14 cellular contexts compared by ENCODE assay signal in genomic region chr5:172642511-172642910, GRCh38. TPM values are rescaled to one million over a fixed set of nuclear protein-coding genes. Genes with fewer than 3 reads are reported as not detected.
DNase-seq lines count a peak whose midpoint lies in the region; ATAC-seq, FAIRE-seq and TF ChIP-seq lines count a peak whose summit lies in the region.
"Had no signal": no experiment of that assay in that cellular context is flagged by ENCODE, and none has a peak within 500 bp of the region (broad histone marks: within the 10 kb centered on the region; RNA-seq: fewer than 3 reads in every experiment).

No MANE protein-coding gene starts in this region.

- FAIRE-seq in HTR-8/SVneo (lab: Jason Lieb, UNC), result no peak
- FAIRE-seq: GM12891, H1 had no signal

- in situ Hi-C loops in transverse colon (cut with MboI; ENCODE audit: low pct_ligation_motif_present in 1 of 4, low pct_unique_long_range_greater_than_20kb in 1 of 4, low sequenced_read_pairs in 3 of 4), result no loop called here

- H3K4me3 ChIP-seq in mucosa of rectum (ENCODE audit: low read length in 2 of 2) (peak overlapping the region; percentile 63 to 69), transverse colon (peak overlapping the region; percentile 76 to 94 (median 90))

- 30% methylated on average over 4 of the region's 4 CpGs; no CpG with 5 or more reads in 1 of the 2 donors for WGBS in transverse colon (ENCODE audit: low coverage in 1 of 2), 2 donors

- H3K9me3 ChIP-seq in mucosa of rectum (ENCODE audit: control insufficient read depth in 2 of 2, low read length in 2 of 2) (no peaks in the 10 kb centered on the region), transverse colon (no peaks in the 10 kb centered on the region)
- H3K9me3 ChIP-seq: BE2C had no signal

- H3K27ac ChIP-seq in mucosa of rectum (ENCODE audit: low read depth in 2 of 2, low read length in 2 of 2) (peak overlapping the region; percentile 79 to 83), transverse colon (peak overlapping the region; percentile 94 to 95 (median 94))
- H3K27ac ChIP-seq: SK-N-MC had no signal

- no peaks in the 10 kb centered on the region for H3K36me3 Mint-ChIP-seq in activated T-cell treated with anti-CD3 and anti-CD28 coated beads, Interleukin-2, amount 50 U/mL, for 4 hours (ENCODE audit: insufficient read depth)
- no peaks in the 10 kb centered on the region for H3K36me3 Mint-ChIP-seq in chondrocyte (ENCODE audit: low read depth)

- TF ChIP-seq EP300 in transverse colon (IDR thresholded peaks at IDR 0.05; ENCODE audit: low read depth), result no peak

- H3K4me1 Mint-ChIP-seq in activated T-cell treated with anti-CD3 and anti-CD28 coated beads, Interleukin-2, amount 50 U/mL, for 4 hours (ENCODE audit: low read depth), result peaks cover 1% of the 10 kb centered on the region
- peaks cover 22% of the 10 kb centered on the region for H3K4me1 Mint-ChIP-seq in chondrocyte (ENCODE audit: low read depth)

- intact Hi-C loops in transverse colon (cut with DNase I; ENCODE audit: low total_unique reads), result loop anchor here (5.0 kb wide), 1 partner anchor 85 kb away; no protein-coding TSS in a partner anchor

- H3K9ac ChIP-seq in mucosa of rectum (ENCODE audit: low read depth in 1 of 2, low read length in 2 of 2), result peak overlapping the region; percentile 72 to 91

- peak overlapping the region; percentile 41 for H3K4me3 Mint-ChIP-seq in activated T-cell treated with anti-CD3 and anti-CD28 coated beads, Interleukin-2, amount 50 U/mL, for 4 hours
- peak overlapping the region; percentile 64 for H3K4me3 Mint-ChIP-seq in chondrocyte (ENCODE audit: unreplicated experiment)

- H3K27me3 ChIP-seq in mucosa of rectum (ENCODE audit: control insufficient read depth in 2 of 2, insufficient read depth in 2 of 2, low read length in 2 of 2) (no peaks in the 10 kb centered on the region), transverse colon (no peaks in the 10 kb centered on the region)
- H3K27me3 ChIP-seq: BE2C had no signal

- H3K36me3 ChIP-seq in mucosa of rectum (ENCODE audit: control insufficient read depth in 2 of 2, insufficient read depth in 2 of 2, low read length in 2 of 2), result peaks cover 0 to 5% of the 10 kb centered on the region in 2 donors
- H3K36me3 ChIP-seq in transverse colon, result no peaks in the 10 kb centered on the region
- H3K36me3 ChIP-seq: BE2C had no signal

- H3K27ac Mint-ChIP-seq in chondrocyte (ENCODE audit: unreplicated experiment), result no peak overlapping the region

- TF ChIP-seq POLR2A in transverse colon (IDR thresholded peaks at IDR 0.05), result no peak

- H3K9me3 Mint-ChIP-seq in activated T-cell treated with anti-CD3 and anti-CD28 coated beads, Interleukin-2, amount 50 U/mL, for 4 hours, result no peaks in the 10 kb centered on the region
- H3K9me3 Mint-ChIP-seq in chondrocyte (ENCODE audit: low read depth), result no peaks in the 10 kb centered on the region

- no peak for ATAC-seq in activated T-cell treated with anti-CD3 and anti-CD28 coated beads, Interleukin-2, amount 50 U/mL, for 4 hours

- peaks cover 39% of the 10 kb centered on the region for H3K27me3 Mint-ChIP-seq in activated T-cell treated with anti-CD3 and anti-CD28 coated beads, Interleukin-2, amount 50 U/mL, for 4 hours (ENCODE audit: low read depth)
- peaks cover 3% of the 10 kb centered on the region for H3K27me3 Mint-ChIP-seq in chondrocyte (ENCODE audit: low read depth)

- TF ChIP-seq CTCF in chondrocyte (IDR thresholded peaks at IDR 0.05) (no peak), transverse colon (IDR thresholded peaks at IDR 0.05) (no peak)

- DNase-seq in activated T-cell treated with anti-CD3 and anti-CD28 coated beads, Interleukin-2, amount 50 U/mL, for 4 hours, result no peak
- DNase-seq in activated T-cell treated with anti-CD3 and anti-CD28 coated beads, Interleukin-2, amount 50 U/mL, for 48 hours, result no peak
- no peak for DNase-seq in chondrocyte (ENCODE audit: low spot score)
- DNase-seq in transverse colon, result no peak
- DNase-seq in HTR-8/SVneo (ENCODE audit: insufficient read length, low spot score), result no peak
- DNase-seq in stimulated activated CD4-positive, alpha-beta T cell treated with anti-CD3 and anti-CD28 coated beads, Interleukin-1b, Interleukin-23, amount 100 ng/mL, for 48 hours, result no peak
- no peak for DNase-seq in ureter (ENCODE audit: low spot score)
- DNase-seq: BE2C; effector CD4-positive, alpha-beta T cell; NCI-H2107 had no signal

- peaks cover 58 to 67% of the 10 kb centered on the region in 2 donors for H3K4me1 ChIP-seq in mucosa of rectum (ENCODE audit: control insufficient read depth in 2 of 2, insufficient read depth in 2 of 2, low read length in 2 of 2)
- peaks cover 44 to 78% (median 60%) of the 10 kb centered on the region in 4 donors for H3K4me1 ChIP-seq in transverse colon
- H3K4me1 ChIP-seq: BE2C had no signal

RNA-seq across cellular contexts. Expression of gene NEURL1B, which starts 1.4 kb away (rescaled TPM):
- total RNA-seq in activated T-cell treated with anti-CD3 and anti-CD28 coated beads, Interleukin-2, amount 50 U/mL, for 4 hours, result under 1 TPM; 0.03 to 0.13 (median 0.05) TPM
- 1.2 to 5.4 TPM (median 4.9 TPM) in 3 replicates for total RNA-seq in chondrocyte
- total RNA-seq in transverse colon, result 100 to 1,000 TPM in 2 of 4 donors, 10 to 100 TPM in 2; 74.6 to 168 (median 94.5) TPM
- total RNA-seq in ureter, result 35.0 TPM
